8 cellular contexts compared by ENCODE assay signal in genomic region chr12:52020539-52021336, GRCh38. TPM values are rescaled to one million over a fixed set of nuclear protein-coding genes. Genes with fewer than 3 reads are reported as not detected.
A peak's percentile ranks its signal among the peaks of the same experiment; 100 is the strongest.
DNase-seq lines count a peak whose midpoint lies in the region; ATAC-seq and TF ChIP-seq lines count a peak whose summit lies in the region.

No MANE protein-coding gene starts in this region.

- no peak overlapping the region for H2AFZ ChIP-seq in Karpas-422 (ENCODE audit: low read length)

- TF ChIP-seq POLR2A in adrenal gland (IDR thresholded peaks at IDR 0.05) = no peak

- intact Hi-C loops in adrenal gland (cut with DNase I) = no loop called here

- DNase-seq in SIG-M5 treated with dmso at 0.1 percent for 504 hours (lab: John Stamatoyannopoulos, UW; ENCODE audit: unreplicated experiment) (peak; percentile 66), SIG-M5 (lab: John Stamatoyannopoulos, UW) (no peak), Karpas-422 (peak; percentile 87), SK-N-DZ (ENCODE audit: low spot score) (peak; percentile 85), adrenal gland (peak in 3 of 7 donors; percentile 31 to 75 (median 51))
- peak; percentile 50 for DNase-seq in stimulated activated CD4-positive, alpha-beta T cell treated with anti-CD3 and anti-CD28 coated beads, Interleukin-4, amount 100 ng/mL, for 48 hours (ENCODE audit: low read depth in 2 of 2)

- H3K36me3 ChIP-seq in Karpas-422 (ENCODE audit: insufficient read depth, low read length) = no peaks in the 10 kb centered on the region
- no peaks in the 10 kb centered on the region for H3K36me3 ChIP-seq in adrenal gland (replicated peaks in 1 of 2)
- H3K36me3 ChIP-seq in iPS-18a (ENCODE audit: control insufficient read depth, low read depth, low read length) = no peaks in the 10 kb centered on the region

- H3K27me3 ChIP-seq in Karpas-422 (ENCODE audit: low read length) (0 out of 2 replicates have a peak, but pooled peaks cover 2% of the 10 kb centered on the region), adrenal gland (no peaks in the 10 kb centered on the region), iPS-18a (ENCODE audit: control insufficient read depth, insufficient read depth, low read length) (peaks cover 45% of the 10 kb centered on the region)

- H4K20me1 ChIP-seq in Karpas-422 (ENCODE audit: insufficient read depth, low read depth, low read length) = no peaks in the 10 kb centered on the region

- H3K27ac ChIP-seq in Karpas-422 (ENCODE audit: low read length) = no peak overlapping the region
- no peak overlapping the region for H3K27ac ChIP-seq in adrenal gland
- no peak overlapping the region for H3K27ac ChIP-seq in iPS-18a (ENCODE audit: low read length)

- ATAC-seq in GM21576 (IDR thresholded peaks at IDR 0.05; ENCODE audit: unreplicated experiment) = no peak

- H3K79me2 ChIP-seq in Karpas-422 (ENCODE audit: low read length) = no peaks in the 10 kb centered on the region

- H3K9me2 ChIP-seq in Karpas-422 (replicated peaks; ENCODE audit: insufficient read depth, low read length) = no peaks in the 10 kb centered on the region

- H3K4me3 ChIP-seq in Karpas-422 (ENCODE audit: low read length) (no peak overlapping the region), adrenal gland (no peak overlapping the region), iPS-18a (ENCODE audit: low read length) (peak overlapping the region; percentile 20)

- H3K9me3 ChIP-seq in Karpas-422 (ENCODE audit: low read length) = no peaks in the 10 kb centered on the region
- H3K9me3 ChIP-seq in adrenal gland (replicated peaks in 1 of 3) = no peaks in the 10 kb centered on the region
- no peaks in the 10 kb centered on the region for H3K9me3 ChIP-seq in iPS-18a (ENCODE audit: control insufficient read depth, low read depth, low read length)

- TF ChIP-seq CTCF in adrenal gland (IDR thresholded peaks at IDR 0.05) = peak; percentile 32 to 65 (median 54)

- H3K4me2 ChIP-seq in Karpas-422 (ENCODE audit: low read depth, low read length, poor library complexity, severe bottlenecking) = peak overlapping the region; percentile 19

- H3K9ac ChIP-seq in Karpas-422 (ENCODE audit: low read length) = no peak overlapping the region
- H3K9ac ChIP-seq in iPS-18a (ENCODE audit: low read length) = no peak overlapping the region

- H3K4me1 ChIP-seq in Karpas-422 (ENCODE audit: low read length) = peaks cover 58% of the 10 kb centered on the region
- peaks cover 11 to 28% of the 10 kb centered on the region in 2 donors for H3K4me1 ChIP-seq in adrenal gland (replicated peaks in 1 of 2)
- peaks cover 4% of the 10 kb centered on the region for H3K4me1 ChIP-seq in iPS-18a (ENCODE audit: control insufficient read depth, low read depth, low read length)

- 38 to 53% (median 45%) methylated on average over 8 to 9 of the region's 9 CpGs for WGBS in adrenal gland, 4 donors

RNA-seq across cellular contexts. Expression of gene TAMALIN, which starts 14.0 kb away (rescaled TPM):
- total RNA-seq in Karpas-422 (2014; rRNA removed; shearing (Covaris generic); ENCODE audit: low replicate concordance) = 0.47 TPM in 1 of 2 replicates, not detected in the other
- polyA plus RNA-seq in SK-N-DZ (2014; cell fraction: cytosol; rRNA removed) = 13.6 and 121 TPM in 2 replicates
- 24.1 and 50.0 TPM in 2 replicates for polyA plus RNA-seq in SK-N-DZ (2014; cell fraction: nucleus; rRNA removed)
- total RNA-seq in adrenal gland = 10 to 100 TPM in 5 of 8 donors, 1 to 10 TPM in 3; 1.8 to 26.0 (median 14.9) TPM
- 10 to 100 TPM in 2 of 3 donors, 1 to 10 TPM in 1; 5.3 to 44.9 (median 41.3) TPM for polyA plus RNA-seq in adrenal gland

RNA-seq across cellular contexts. Expression of gene NR4A1, which starts 30.5 kb away (rescaled TPM):
- 11.7 and 26.9 TPM in 2 replicates for total RNA-seq in Karpas-422 (2014; rRNA removed; shearing (Covaris generic); ENCODE audit: low replicate concordance)
- 14.7 and 19.6 TPM in 2 replicates for polyA plus RNA-seq in SK-N-DZ (2014; cell fraction: cytosol; rRNA removed)
- 16.8 and 20.0 TPM in 2 replicates for polyA plus RNA-seq in SK-N-DZ (2014; cell fraction: nucleus; rRNA removed)
- 100 to 1,000 TPM in 5 of 8 donors, 10 to 100 TPM in 3; 49.5 to 854 (median 185) TPM for total RNA-seq in adrenal gland
- polyA plus RNA-seq in adrenal gland = 100 to 1,000 TPM in 2 of 3 donors, 10 to 100 TPM in 1; 34.5 to 499 (median 282) TPM

RNA-seq across cellular contexts. Expression of gene ATG101, which starts 49.0 kb away (rescaled TPM):
- total RNA-seq in Karpas-422 (2014; rRNA removed; shearing (Covaris generic); ENCODE audit: low replicate concordance) = 31.9 and 63.0 TPM in 2 replicates
- polyA plus RNA-seq in SK-N-DZ (2014; cell fraction: cytosol; rRNA removed) = 57.9 and 64.7 TPM in 2 replicates
- 40.6 and 41.2 TPM in 2 replicates for polyA plus RNA-seq in SK-N-DZ (2014; cell fraction: nucleus; rRNA removed)
- 10 to 100 TPM; 28.8 to 60.4 (median 38.6) TPM for total RNA-seq in adrenal gland
- polyA plus RNA-seq in adrenal gland = 10 to 100 TPM; 20.9 to 28.6 (median 27.1) TPM

RNA-seq across cellular contexts. Expression of gene SMIM41, which starts 58.8 kb away (rescaled TPM):
- 0.75 TPM in 1 of 2 replicates, not detected in the other for total RNA-seq in Karpas-422 (2014; rRNA removed; shearing (Covaris generic); ENCODE audit: low replicate concordance)
- not detected in 2 replicates for polyA plus RNA-seq in SK-N-DZ (2014; cell fraction: cytosol; rRNA removed)
- polyA plus RNA-seq in SK-N-DZ (2014; cell fraction: nucleus; rRNA removed) = not detected in 2 replicates
- total RNA-seq in adrenal gland = 1 to 10 TPM in 1 of 8 donors, under 1 TPM in 2, not detected in 5; 0.54 to 2.1 (median 0.83) TPM
- polyA plus RNA-seq in adrenal gland = under 1 TPM in 1 of 3 donors, not detected in 2; 0.10 TPM
